In the genomic region with DNA sequence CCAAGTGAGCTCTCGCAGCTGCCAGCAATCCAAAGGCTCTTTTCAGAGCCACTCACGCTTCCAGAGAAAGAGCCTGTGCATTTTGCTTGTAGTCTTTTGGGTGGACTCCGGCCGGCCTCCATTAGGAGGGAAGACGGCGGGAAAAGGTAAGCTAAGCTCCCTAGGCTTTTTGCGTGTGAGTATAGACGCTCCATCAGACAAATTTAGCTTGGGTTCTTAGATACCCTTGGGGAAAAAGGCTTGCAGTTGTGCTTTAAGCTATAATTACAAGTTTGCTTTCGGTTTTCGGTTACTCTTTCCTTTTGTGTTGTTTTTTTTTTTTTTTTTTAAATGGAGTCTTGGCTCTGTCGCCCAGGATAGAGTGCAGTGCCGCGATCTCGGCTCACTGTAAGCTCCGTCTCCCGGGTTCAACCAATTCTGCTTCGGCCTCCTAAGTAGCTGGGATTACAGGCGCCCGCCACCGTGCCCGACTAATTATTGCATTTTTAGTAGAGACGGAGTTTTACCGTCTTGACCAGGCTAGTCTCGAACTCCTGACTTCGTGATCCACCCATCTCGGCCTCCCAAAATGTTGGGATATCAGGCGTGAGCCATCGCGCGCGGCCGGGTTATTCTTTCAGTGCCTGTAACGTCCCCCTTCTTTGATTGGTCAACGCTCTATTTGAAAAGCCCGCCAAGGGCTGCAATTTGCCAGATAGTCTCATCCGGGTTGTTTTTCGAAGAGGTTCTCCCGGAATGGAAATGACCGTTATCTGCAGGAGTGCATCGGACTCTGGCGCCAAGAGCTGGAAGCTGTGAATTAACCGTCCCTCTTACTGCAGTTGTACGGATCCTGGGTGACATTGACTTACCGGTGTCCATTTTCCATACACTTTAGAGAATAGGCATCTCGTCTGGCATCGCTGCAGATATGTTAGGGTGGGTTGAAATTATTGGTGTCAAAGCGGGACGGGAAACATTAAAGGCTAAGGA, we compare ENCODE assay signal across 8 cellular contexts. TPM values are rescaled to one million over a fixed set of nuclear protein-coding genes. Genes with fewer than 3 reads are reported as not detected.
DNase-seq lines count a peak whose midpoint lies in the region; ATAC-seq and TF ChIP-seq lines count a peak whose summit lies in the region.

No MANE protein-coding gene starts in this region.

- H3K36me3 ChIP-seq in neural progenitor cell (no peaks in the 10 kb centered on the region), suprapubic skin (no peaks in the 10 kb centered on the region)

- TF ChIP-seq EP300 in suprapubic skin (IDR thresholded peaks at IDR 0.05), result no peak

- TF ChIP-seq CTCF in neural progenitor cell (IDR thresholded peaks at IDR 0.05) (no peak), suprapubic skin (IDR thresholded peaks at IDR 0.05) (no peak)

- H3K27me3 Mint-ChIP-seq in neural progenitor cell (ENCODE audit: insufficient read depth, low read depth), result peaks cover 14% of the 10 kb centered on the region

- no peak overlapping the region for H2AFZ ChIP-seq in neural progenitor cell (replicated peaks)

- no peak overlapping the region for H3K4me3 Mint-ChIP-seq in neural progenitor cell

- no peaks in the 10 kb centered on the region for H3K36me3 Mint-ChIP-seq in neural progenitor cell

- H3K4me1 ChIP-seq in neural progenitor cell, result peaks cover 2% of the 10 kb centered on the region
- peaks cover 42% of the 10 kb centered on the region for H3K4me1 ChIP-seq in suprapubic skin

- peaks cover 48% of the 10 kb centered on the region for H3K79me2 ChIP-seq in neural progenitor cell (ENCODE audit: low read depth)

- TF ChIP-seq POLR2A in suprapubic skin (IDR thresholded peaks at IDR 0.05), result no peak

- H3K27ac ChIP-seq in neural progenitor cell (peak overlapping the region; percentile 85), suprapubic skin (peak overlapping the region; percentile 84)

- no peak overlapping the region for H3K27ac Mint-ChIP-seq in neural progenitor cell

- 2% methylated on average over 36 of the region's 48 CpGs for WGBS in suprapubic skin

- no peak for ATAC-seq in HG03108 (IDR thresholded peaks at IDR 0.05; ENCODE audit: unreplicated experiment)

- DNase-seq in DMS79 treated with DMSO at 0.1 percent for 48 hours (lab: John Stamatoyannopoulos, UW) (peak; percentile 84), M059J (ENCODE audit: low read depth) (peak; percentile 98), RPMI8226 (peak; percentile 95), foreskin melanocyte (peak; percentile 94), neural progenitor cell (ENCODE audit: low spot score) (peak; percentile 94), suprapubic skin (ENCODE audit: low spot score in 2 of 2) (peak; percentile 90 to 93)
- DNase-seq in activated gamma-delta T cell treated with anti-CD3 and anti-CD28 coated beads, Interleukin-2, amount 50 U/mL, for 16 hours (ENCODE audit: low read depth), result peak; percentile 69

- no peaks in the 10 kb centered on the region for H3K27me3 ChIP-seq in neural progenitor cell
- H3K27me3 ChIP-seq in suprapubic skin, result peaks cover 16% of the 10 kb centered on the region

- H4K20me1 ChIP-seq in neural progenitor cell (ENCODE audit: low read depth), result peaks cover 7% of the 10 kb centered on the region

- H3K9ac ChIP-seq in neural progenitor cell, result peak overlapping the region; percentile 90

- H3K9me3 ChIP-seq in neural progenitor cell (ENCODE audit: low read depth) (no peaks in the 10 kb centered on the region), suprapubic skin (no peaks in the 10 kb centered on the region)

- peak overlapping the region; percentile 97 for H3K4me3 ChIP-seq in neural progenitor cell
- peak overlapping the region; percentile 70 for H3K4me3 ChIP-seq in suprapubic skin

- H3K4me2 ChIP-seq in neural progenitor cell, result peak overlapping the region; percentile 95

- H3F3A ChIP-seq in neural progenitor cell (ENCODE audit: low read depth), result peaks cover 64% of the 10 kb centered on the region

- H3K9me3 Mint-ChIP-seq in neural progenitor cell, result no peaks in the 10 kb centered on the region

- H3K4me1 Mint-ChIP-seq in neural progenitor cell, result peaks cover 27% of the 10 kb centered on the region

RNA-seq across cellular contexts. Expression of a gene that starts 18.1 kb away (rescaled TPM):
- total RNA-seq in M059J (2014; rRNA removed; shearing (Covaris generic)), result not detected in 2 replicates
- total RNA-seq in neural progenitor cell (ENCODE audit: low replicate concordance) (not detected in 2 replicates), suprapubic skin (not detected)
